In genomic region chr7:30164567-30164966, GRCh38 we compare ENCODE assay signal across 8 cellular contexts. TPM values are rescaled to one million over a fixed set of nuclear protein-coding genes. Genes with fewer than 3 reads are reported as not detected.
DNase-seq lines count a peak whose midpoint lies in the region; ATAC-seq and TF ChIP-seq lines count a peak whose summit lies in the region.

No MANE protein-coding gene starts in this region.

- CTCF ChIA-PET in activated naive CD4-positive, alpha-beta T cell treated with anti-CD3 and anti-CD28 coated beads for 36 hours (lab: Charles Lee): interaction anchor here (0.8 to 2.2 kb wide), 6 partner anchors 10 to 575 kb away, joined by 3 to 6 read pairs (median 4); no protein-coding TSS in a partner anchor
- CTCF ChIA-PET in RWPE1 (lab: Yijun Ruan, JAX): interaction anchor here (0.5 to 2.4 kb wide), 8 partner anchors 9 to 400 kb away, joined by 3 to 7 read pairs (median 4); partner anchors contain the start of gene ZNRF2

- H3K79me2 ChIP-seq in Loucy (ENCODE audit: insufficient read depth, low read length): no peaks in the 10 kb centered on the region

- H3K4me1 Mint-ChIP-seq in activated naive CD4-positive, alpha-beta T cell treated with anti-CD3 and anti-CD28 coated beads for 36 hours (ENCODE audit: low read depth): peaks cover 32% of the 10 kb centered on the region
- peaks cover 22% of the 10 kb centered on the region for H3K4me1 Mint-ChIP-seq in endodermal cell

- H3K4me3 ChIP-seq in Loucy (ENCODE audit: low read length, poor library complexity, severe bottlenecking) (peak overlapping the region; percentile 60), endodermal cell (ENCODE audit: low read length) (no peak overlapping the region), mucosa of descending colon (no peak overlapping the region)

- TF ChIP-seq CTCF in Loucy (conservative IDR thresholded peaks at IDR 0.05; ENCODE audit: low read length): peak; percentile 81
- TF ChIP-seq CTCF in RWPE1 (conservative IDR thresholded peaks at IDR 0.05; ENCODE audit: low read depth): peak; percentile 74
- peak; percentile 83 for TF ChIP-seq CTCF in endodermal cell (conservative IDR thresholded peaks at IDR 0.05)
- TF ChIP-seq CTCF in mucosa of descending colon (IDR thresholded peaks at IDR 0.05): no peak

- H3F3A ChIP-seq in Loucy (ENCODE audit: low read depth): no peaks in the 10 kb centered on the region

- no peak overlapping the region for H2AFZ ChIP-seq in Loucy (ENCODE audit: low read length)

- no peaks in the 10 kb centered on the region for H3K9me3 Mint-ChIP-seq in activated naive CD4-positive, alpha-beta T cell treated with anti-CD3 and anti-CD28 coated beads for 36 hours
- H3K9me3 Mint-ChIP-seq in activated naive CD4-positive, alpha-beta T cell treated with anti-CD3 and anti-CD28 coated beads, Interleukin-2, amount 50 U/mL, for 72 hours: no peaks in the 10 kb centered on the region
- H3K9me3 Mint-ChIP-seq in endodermal cell: no peaks in the 10 kb centered on the region

- H3K36me3 ChIP-seq in Loucy (ENCODE audit: insufficient read depth, low read length) (no peaks in the 10 kb centered on the region), endodermal cell (ENCODE audit: control insufficient read depth, insufficient read depth, low read length) (no peaks in the 10 kb centered on the region), mucosa of descending colon (ENCODE audit: low read depth) (no peaks in the 10 kb centered on the region)

- no peaks in the 10 kb centered on the region for H3K36me3 Mint-ChIP-seq in activated naive CD4-positive, alpha-beta T cell treated with anti-CD3 and anti-CD28 coated beads for 36 hours (ENCODE audit: low read depth)
- H3K36me3 Mint-ChIP-seq in activated naive CD4-positive, alpha-beta T cell treated with anti-CD3 and anti-CD28 coated beads, Interleukin-2, amount 50 U/mL, for 72 hours: no peaks in the 10 kb centered on the region
- H3K36me3 Mint-ChIP-seq in endodermal cell (ENCODE audit: low read depth): peaks cover 2% of the 10 kb centered on the region

- WGBS in endodermal cell (ENCODE audit: insufficient coverage in 1 of 2, insufficient read length in 1 of 2), 2 experiments: 70 to 75% methylated on average over 5 to 6 of the region's 6 CpGs

- H3K4me2 ChIP-seq in Loucy (ENCODE audit: low read depth, low read length, poor library complexity, severe bottlenecking): peak overlapping the region; percentile 77

- H4K20me1 ChIP-seq in Loucy (ENCODE audit: insufficient read depth, low read length, poor library complexity, severe bottlenecking): no peaks in the 10 kb centered on the region

- ATAC-seq in activated naive CD4-positive, alpha-beta T cell treated with anti-CD3 and anti-CD28 coated beads, Interleukin-2, amount 50 U/mL, for 72 hours: no peak
- peak; percentile 62 for ATAC-seq in mucosa of descending colon
- ATAC-seq in GM18858 (IDR thresholded peaks at IDR 0.05; ENCODE audit: unreplicated experiment): no peak
- no peak for ATAC-seq in GM18909 (IDR thresholded peaks at IDR 0.05; ENCODE audit: poor library complexity, unreplicated experiment)

- DNase-seq in activated naive CD4-positive, alpha-beta T cell treated with anti-CD3 and anti-CD28 coated beads for 36 hours: no peak
- DNase-seq in activated naive CD4-positive, alpha-beta T cell treated with anti-CD3 and anti-CD28 coated beads, Interleukin-2, amount 50 U/mL, for 72 hours (ENCODE audit: low spot score in 2 of 2): no peak
- DNase-seq in RWPE1 (ENCODE audit: low spot score): peak; percentile 68
- no peak for DNase-seq in endodermal cell
- no peak for DNase-seq in mucosa of descending colon

- intact Hi-C loops in activated naive CD4-positive, alpha-beta T cell treated with anti-CD3 and anti-CD28 coated beads for 36 hours (cut with micrococcal nuclease): loop anchor here (1.0 to 10.0 kb wide), 6 partner anchors 112 to 573 kb away; partner anchors contain the start of genes GARS1 and NOD1
- intact Hi-C loops in mucosa of descending colon (cut with DNase I, micrococcal nuclease): loop anchor here (10.0 kb wide), 3 partner anchors 110 to 250 kb away; no protein-coding TSS in a partner anchor

- H3K27ac ChIP-seq in RWPE1 (peak overlapping the region; percentile 93), endodermal cell (ENCODE audit: low read depth, low read length) (no peak overlapping the region)

- H3K27me3 ChIP-seq in Loucy (ENCODE audit: insufficient read depth, low read length, poor library complexity, severe bottlenecking) (no peaks in the 10 kb centered on the region), endodermal cell (ENCODE audit: control insufficient read depth, insufficient read depth, low read length, poor library complexity, severe bottlenecking) (peaks cover 22% of the 10 kb centered on the region)

- H3K9ac ChIP-seq in Loucy (ENCODE audit: low read depth, low read length, poor library complexity, severe bottlenecking): peak overlapping the region; percentile 57
- no peak overlapping the region for H3K9ac ChIP-seq in endodermal cell (ENCODE audit: extremely low read depth, low read length, poor library complexity, severe bottlenecking)

- H3K4me3 Mint-ChIP-seq in activated naive CD4-positive, alpha-beta T cell treated with anti-CD3 and anti-CD28 coated beads for 36 hours: no peak overlapping the region
- no peak overlapping the region for H3K4me3 Mint-ChIP-seq in endodermal cell

- POLR2A ChIA-PET in RWPE1 (lab: Yijun Ruan, JAX; ENCODE audit: low non-redundant PET): no interaction called here

- no peaks in the 10 kb centered on the region for H3K27me3 Mint-ChIP-seq in activated naive CD4-positive, alpha-beta T cell treated with anti-CD3 and anti-CD28 coated beads for 36 hours (ENCODE audit: low read depth)
- peaks cover 25% of the 10 kb centered on the region for H3K27me3 Mint-ChIP-seq in endodermal cell (ENCODE audit: insufficient read depth)

- H3K4me1 ChIP-seq in Loucy (ENCODE audit: insufficient read depth, low read length, poor library complexity, severe bottlenecking): peaks cover 44% of the 10 kb centered on the region
- H3K4me1 ChIP-seq in endodermal cell (ENCODE audit: control insufficient read depth, insufficient read depth, low read length): no peaks in the 10 kb centered on the region
- H3K4me1 ChIP-seq in mucosa of descending colon (ENCODE audit: low read depth): peaks cover 14% of the 10 kb centered on the region

- H3K27ac Mint-ChIP-seq in activated naive CD4-positive, alpha-beta T cell treated with anti-CD3 and anti-CD28 coated beads for 36 hours: peak overlapping the region; percentile 14
- H3K27ac Mint-ChIP-seq in activated naive CD4-positive, alpha-beta T cell treated with anti-CD3 and anti-CD28 coated beads, Interleukin-2, amount 50 U/mL, for 72 hours: peak overlapping the region in 1 of 2 donors; percentile 12
- no peak overlapping the region for H3K27ac Mint-ChIP-seq in endodermal cell

- H3K9me3 ChIP-seq in Loucy (ENCODE audit: insufficient read depth, low read depth, low read length) (no peaks in the 10 kb centered on the region), endodermal cell (ENCODE audit: control insufficient read depth, low read length) (no peaks in the 10 kb centered on the region), mucosa of descending colon (no peaks in the 10 kb centered on the region)

- H3K9me2 ChIP-seq in Loucy (replicated peaks; ENCODE audit: low read depth, low read length): no peaks in the 10 kb centered on the region

RNA-seq across cellular contexts. Expression of gene MTURN, which starts 29.8 kb away (rescaled TPM):
- 1 to 10 TPM; 5.1 to 6.3 TPM for total RNA-seq in activated naive CD4-positive, alpha-beta T cell treated with anti-CD3 and anti-CD28 coated beads for 36 hours
- 1 to 10 TPM; 4.7 to 8.1 TPM for total RNA-seq in activated naive CD4-positive, alpha-beta T cell treated with anti-CD3 and anti-CD28 coated beads, Interleukin-2, amount 50 U/mL, for 72 hours
- total RNA-seq in endodermal cell (10 to 100 TPM; 11.2 to 12.1 TPM), mucosa of descending colon (10 to 100 TPM in 1 of 3 donors, 1 to 10 TPM in 2; 7.2 to 62.0 (median 9.7) TPM)
- polyA plus RNA-seq in endodermal cell (2013, experiment 1 of 2): 11.9 TPM
- polyA plus RNA-seq in endodermal cell (2013, experiment 2 of 2): 10.0 TPM
